ENCODE assay signal across 9 cellular contexts in the genomic region with DNA sequence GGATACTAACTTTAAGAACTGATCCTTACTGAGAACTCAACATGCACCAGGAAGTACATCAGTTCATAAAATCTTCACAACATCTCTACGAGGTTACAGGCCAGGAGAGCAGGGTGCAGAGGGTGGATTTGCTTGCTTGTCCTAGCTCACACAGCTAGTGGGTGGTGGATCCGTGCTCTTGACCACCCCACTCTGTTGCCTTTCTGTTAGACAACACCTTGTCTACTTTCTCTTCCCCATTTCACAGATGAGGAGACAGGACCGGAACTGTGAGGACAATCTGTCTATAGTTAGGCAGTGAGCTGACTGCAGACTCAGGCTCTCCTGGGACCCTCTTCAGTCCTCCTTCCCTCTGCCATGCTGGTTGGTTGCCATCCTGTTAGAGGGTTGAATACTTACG.
A peak's percentile ranks its signal among the peaks of the same experiment; 100 is the strongest.
DNase-seq lines count a peak whose midpoint lies in the region; ATAC-seq and FAIRE-seq lines count a peak whose summit lies in the region.
"Had no signal": no experiment of that assay in that cellular context is flagged by ENCODE, and none has a peak within 500 bp of the region (broad histone marks: within the 10 kb centered on the region; RNA-seq: fewer than 3 reads in every experiment).

No MANE protein-coding gene starts in this region.

- H3K4ac ChIP-seq in trophoblast cell (ENCODE audit: low read depth, low read length), result no peak overlapping the region

- no CpG with 5 or more reads among the region's 4 CpGs for WGBS in trophoblast cell (ENCODE audit: extremely low coverage, insufficient coverage, insufficient read length)

- peak overlapping the region; percentile 8 for H2BK12ac ChIP-seq in trophoblast cell (ENCODE audit: low read length)

- H2AK5ac ChIP-seq in trophoblast cell (ENCODE audit: low read length), result no peak overlapping the region

- H2BK120ac ChIP-seq in trophoblast cell (ENCODE audit: insufficient read depth, low read length, poor library complexity), result no peak overlapping the region

- H4K12ac ChIP-seq in trophoblast cell (ENCODE audit: low read depth, low read length), result no peak overlapping the region

- no peak overlapping the region for H4K8ac ChIP-seq in trophoblast cell (ENCODE audit: low read depth, low read length)

- H4K91ac ChIP-seq in trophoblast cell (ENCODE audit: low read depth, low read length), result no peak overlapping the region

- no peaks in the 10 kb centered on the region for H3K27me3 ChIP-seq in trophoblast cell (ENCODE audit: insufficient read depth, low read length)

- no peak overlapping the region for H2BK5ac ChIP-seq in trophoblast cell (ENCODE audit: low read depth, low read length, poor library complexity)

- H3K9ac ChIP-seq in trophoblast cell (ENCODE audit: low read length), result no peak overlapping the region

- no peak overlapping the region for H3K27ac ChIP-seq in trophoblast cell (ENCODE audit: low read depth, low read length)

- H3K18ac ChIP-seq in trophoblast cell (ENCODE audit: low read length), result no peak overlapping the region

- no peaks in the 10 kb centered on the region for H3K79me2 ChIP-seq in trophoblast cell (ENCODE audit: control insufficient read depth, insufficient read depth, low read length, poor library complexity)

- H3K9me3 ChIP-seq in trophoblast cell (ENCODE audit: insufficient read depth, low read depth, low read length), result no peaks in the 10 kb centered on the region

- peaks cover 12 to 13% of the 10 kb centered on the region in 2 experiments for H3K4me1 ChIP-seq in trophoblast cell (ENCODE audit: control insufficient read depth in 1 of 2, insufficient read depth in 2 of 2, low read length in 2 of 2)

- H3K4me3 ChIP-seq in trophoblast cell (ENCODE audit: low read depth, low read length), result no peak overlapping the region

- no peak overlapping the region for H2AFZ ChIP-seq in trophoblast cell (ENCODE audit: insufficient read depth, low read length, poor library complexity)

- H3K4me2 ChIP-seq in trophoblast cell (ENCODE audit: low read length), result no peak overlapping the region

- FAIRE-seq in RCC 7860 (lab: Jason Lieb, UNC), result no peak

- H3K36me3 ChIP-seq in trophoblast cell (ENCODE audit: control insufficient read depth in 1 of 2, insufficient read depth in 2 of 2, low read length in 2 of 2), result no peaks in the 10 kb centered on the region

- peak; percentile 29 for DNase-seq in MV-4-11 (lab: John Stamatoyannopoulos, UW)
- no peak for DNase-seq in trophoblast cell
- DNase-seq in RCC 7860 (ENCODE audit: low spot score), result no peak
- no peak for DNase-seq in NCI-H226
- DNase-seq in activated naive CD4-positive, alpha-beta T cell treated with Interleukin-2 at 50 U/mL for 16 hours, result no peak
- DNase-seq in cortex of kidney (lab: John Stamatoyannopoulos, UW), result no peak
- DNase-seq: NCI-H1930 had no signal

- H3K23ac ChIP-seq in trophoblast cell (ENCODE audit: low read length), result no peak overlapping the region

- ATAC-seq in GM18870 (IDR thresholded peaks at IDR 0.05; ENCODE audit: unreplicated experiment) (peak; percentile 67), HG02623 (IDR thresholded peaks at IDR 0.05; ENCODE audit: unreplicated experiment) (peak; percentile 60)

- peaks cover 5% of the 10 kb centered on the region for H3K79me1 ChIP-seq in trophoblast cell (ENCODE audit: low read length)

- H3K14ac ChIP-seq in trophoblast cell (ENCODE audit: low read length), result no peak overlapping the region
